Comparison of ENCODE assay signal across 13 cellular contexts in the genomic region with DNA sequence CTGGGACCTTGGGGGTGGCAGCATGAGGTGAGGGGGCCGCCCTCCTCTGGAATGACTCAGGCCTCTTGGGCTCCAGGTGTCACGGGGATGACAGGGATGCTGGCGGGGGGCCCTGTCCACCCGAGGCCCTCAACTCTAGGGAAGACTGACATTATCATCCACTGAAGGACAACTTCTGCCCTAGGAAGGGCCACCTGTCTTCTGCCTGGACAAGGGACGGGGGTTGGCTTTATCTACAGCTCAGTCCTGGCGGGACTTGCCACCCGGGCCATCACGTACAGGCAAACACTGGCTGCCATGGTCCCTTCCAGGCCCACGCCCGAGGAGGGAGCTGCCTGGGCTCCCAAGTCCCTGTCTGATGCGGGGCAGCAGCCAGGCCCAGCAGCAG.
DNase-seq lines count a peak whose midpoint lies in the region; ATAC-seq and TF ChIP-seq lines count a peak whose summit lies in the region.
"Had no signal": no experiment of that assay in that cellular context is flagged by ENCODE, and none has a peak within 500 bp of the region (broad histone marks: within the 10 kb centered on the region; RNA-seq: fewer than 3 reads in every experiment).

No MANE protein-coding gene starts in this region.

- no peaks in the 10 kb centered on the region for H3K9me3 Mint-ChIP-seq in activated naive CD8-positive, alpha-beta T cell treated with anti-CD3 and anti-CD28 coated beads for 36 hours

- peaks cover under 1% of the 10 kb centered on the region for H3K36me3 Mint-ChIP-seq in activated naive CD8-positive, alpha-beta T cell treated with anti-CD3 and anti-CD28 coated beads for 36 hours

- intact Hi-C loops in mucosa of descending colon (cut with DNase I, micrococcal nuclease): loop anchor here (5.0 to 10.0 kb wide), 3 partner anchors 129 to 209 kb away; a partner anchor contains a TSS

- H3K9me3 ChIP-seq in BLaER1 (no peaks in the 10 kb centered on the region), mucosa of descending colon (no peaks in the 10 kb centered on the region), Peyer's patch (no peaks in the 10 kb centered on the region)

- TF ChIP-seq CTCF in mucosa of descending colon (IDR thresholded peaks at IDR 0.05): no peak
- TF ChIP-seq CTCF in Peyer's patch (IDR thresholded peaks at IDR 0.05): no peak

- H4K20me1 ChIP-seq in BLaER1: peaks cover 92% of the 10 kb centered on the region

- H3K9ac ChIP-seq in BLaER1: no peak overlapping the region
- H3K9ac ChIP-seq: parathyroid adenoma had no signal

- TF ChIP-seq POLR2A in GM19193 (IDR thresholded peaks at IDR 0.05; ENCODE audit: extremely low read depth, insufficient read depth, insufficient read length): peak; percentile 18
- no peak for TF ChIP-seq POLR2A in Peyer's patch (IDR thresholded peaks at IDR 0.05)

- H3K4me1 Mint-ChIP-seq in activated naive CD8-positive, alpha-beta T cell treated with anti-CD3 and anti-CD28 coated beads for 36 hours: peaks cover 24% of the 10 kb centered on the region

- H3K4me3 Mint-ChIP-seq in activated naive CD8-positive, alpha-beta T cell treated with anti-CD3 and anti-CD28 coated beads for 36 hours: no peak overlapping the region

- peak overlapping the region; percentile 30; the same call in 1 of the 2 replicates for H3K4me2 ChIP-seq in BLaER1

- H3K27ac ChIP-seq in BLaER1 (no peak overlapping the region), Peyer's patch (peak overlapping the region in 1 of 4 donors; percentile 67)
- H3K27ac ChIP-seq: parathyroid adenoma had no signal

- no peaks in the 10 kb centered on the region for H3K27me3 ChIP-seq in BLaER1
- no peaks in the 10 kb centered on the region for H3K27me3 ChIP-seq in Peyer's patch

- ATAC-seq in mucosa of descending colon: peak; percentile 1
- no peak for ATAC-seq in GM21825 (IDR thresholded peaks at IDR 0.05; ENCODE audit: unreplicated experiment)

- H3K27me3 Mint-ChIP-seq in activated naive CD8-positive, alpha-beta T cell treated with anti-CD3 and anti-CD28 coated beads for 36 hours: no peaks in the 10 kb centered on the region

- peak overlapping the region; percentile 90 for H3K27ac Mint-ChIP-seq in activated naive CD8-positive, alpha-beta T cell treated with anti-CD3 and anti-CD28 coated beads for 36 hours

- H3K36me3 ChIP-seq in BLaER1: peaks cover 47% of the 10 kb centered on the region
- no peaks in the 10 kb centered on the region for H3K36me3 ChIP-seq in mucosa of descending colon (ENCODE audit: low read depth)
- peaks cover 0 to 36% (median 4%) of the 10 kb centered on the region in 3 donors for H3K36me3 ChIP-seq in Peyer's patch

- no peak overlapping the region for H3K4me3 ChIP-seq in BLaER1
- no peak overlapping the region for H3K4me3 ChIP-seq in mucosa of descending colon
- H3K4me3 ChIP-seq in Peyer's patch: no peak overlapping the region

- H3K4me1 ChIP-seq in BLaER1: peaks cover 64% of the 10 kb centered on the region
- H3K4me1 ChIP-seq in mucosa of descending colon (ENCODE audit: low read depth): peaks cover 8% of the 10 kb centered on the region
- H3K4me1 ChIP-seq in Peyer's patch: peaks cover 0 to 22% (median 5%) of the 10 kb centered on the region in 4 donors
- H3K4me1 ChIP-seq: parathyroid adenoma had no signal

- no peak for DNase-seq in activated naive CD8-positive, alpha-beta T cell treated with anti-CD3 and anti-CD28 coated beads for 36 hours
- DNase-seq in mucosa of descending colon (no peak), Peyer's patch (no peak), HPDE6-E6E7 (ENCODE audit: extremely low spot score) (no peak), NCI-H1417 treated with DMSO at 0.1 percent for 48 hours (lab: John Stamatoyannopoulos, UW) (no peak)
- DNase-seq: activated effector memory CD4-positive, alpha-beta T cell treated with Interleukin-2 at 50 U/mL for 16 hours; H7; NCI-H1048; NCI-H2227 treated with DMSO at 0.1 percent for 48 hours had no signal
